Comparison of ENCODE assay signal across 24 cellular contexts in the genomic region with DNA sequence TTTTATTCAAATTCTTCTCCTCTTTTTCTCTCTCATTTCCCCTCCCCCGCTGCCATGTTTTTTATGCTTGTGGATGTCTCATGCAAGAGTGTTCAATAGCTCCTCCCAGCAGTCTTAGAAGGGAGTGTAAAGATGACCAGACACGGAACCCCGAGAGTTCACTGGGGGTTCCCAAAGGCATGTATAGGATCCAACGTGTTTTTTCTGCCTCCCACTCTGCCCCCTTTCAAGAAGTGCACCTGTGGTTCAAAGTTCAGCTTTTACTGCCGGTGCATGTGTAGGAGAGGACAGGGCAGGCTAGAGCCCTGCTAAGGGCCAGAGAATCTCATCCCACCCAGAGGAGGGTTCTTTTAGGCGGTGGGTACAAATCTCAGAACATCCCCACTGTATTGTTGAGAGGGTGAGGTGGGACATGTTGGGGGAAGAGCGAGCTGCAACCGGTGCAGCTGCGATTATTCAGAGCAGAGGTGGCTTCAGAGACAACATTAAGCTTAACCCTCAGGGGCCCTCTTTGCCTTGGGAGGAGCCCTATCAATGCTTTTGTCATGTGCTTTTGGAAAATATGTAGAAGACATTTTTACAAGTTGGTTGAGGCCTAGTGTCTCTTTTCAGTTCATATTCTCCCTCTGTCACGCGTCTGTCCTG. TPM values are rescaled to one million over a fixed set of nuclear protein-coding genes. Genes with fewer than 3 reads are reported as not detected.
DNase-seq lines count a peak whose midpoint lies in the region; ATAC-seq and TF ChIP-seq lines count a peak whose summit lies in the region.
"Had no signal": no experiment of that assay in that cellular context is flagged by ENCODE, and none has a peak within 500 bp of the region (broad histone marks: within the 10 kb centered on the region; RNA-seq: fewer than 3 reads in every experiment).

No MANE protein-coding gene starts in this region.

- H3K4me1 ChIP-seq in HAP-1 (peaks cover 45% of the 10 kb centered on the region), adipocyte (ENCODE audit: control insufficient read depth, insufficient read depth, low read length) (peaks cover 18% of the 10 kb centered on the region), liver (ENCODE audit: control insufficient read depth in 4 of 4, insufficient read depth in 4 of 4, low read length in 3 of 4) (peaks cover 0 to 22% (median 6%) of the 10 kb centered on the region in 4 donors), thyroid gland (peaks cover 0 to 23% of the 10 kb centered on the region in 2 donors)

- peak overlapping the region; percentile 24 for H3K9ac ChIP-seq in adipocyte (ENCODE audit: low read length)
- no peak overlapping the region for H3K9ac ChIP-seq in liver (ENCODE audit: low read depth in 1 of 2, low read length in 2 of 2)

- no peak for TF ChIP-seq CTCF in liver (IDR thresholded peaks at IDR 0.05; ENCODE audit: low read depth, low read length, missing input control)
- TF ChIP-seq CTCF in thyroid gland (IDR thresholded peaks at IDR 0.05), result no peak

- H3K36me3 ChIP-seq in HAP-1 (replicated peaks) (no peaks in the 10 kb centered on the region), adipocyte (ENCODE audit: control insufficient read depth, insufficient read depth, low read length, severe bottlenecking) (no peaks in the 10 kb centered on the region), liver (ENCODE audit: control insufficient read depth in 4 of 4, insufficient read depth in 3 of 4, low read depth in 1 of 4, low read length in 3 of 4) (no peaks in the 10 kb centered on the region), thyroid gland (no peaks in the 10 kb centered on the region)
- H3K36me3 ChIP-seq: lower lobe of right lung, spleen, upper lobe of right lung had no signal

- H3K27ac ChIP-seq in liver (ENCODE audit: low read depth in 1 of 2, low read length in 2 of 2) (no peak overlapping the region), thyroid gland (peak overlapping the region in 2 of 3 donors; percentile 31 to 48)
- H3K27ac ChIP-seq: lower lobe of right lung had no signal

- no peak for TF ChIP-seq POLR2A in thyroid gland (IDR thresholded peaks at IDR 0.05)

- H3K27me3 ChIP-seq in HAP-1 (ENCODE audit: low read depth) (no peaks in the 10 kb centered on the region), adipocyte (replicated peaks; ENCODE audit: control insufficient read depth, insufficient read depth, low read length) (no peaks in the 10 kb centered on the region), liver (ENCODE audit: control insufficient read depth in 4 of 4, insufficient read depth in 4 of 4, low read length in 3 of 4) (no peaks in the 10 kb centered on the region), thyroid gland (no peaks in the 10 kb centered on the region)
- H3K27me3 ChIP-seq: spleen, upper lobe of right lung had no signal

- H3K4me3 ChIP-seq in HAP-1 (no peak overlapping the region), adipocyte (ENCODE audit: low read length) (peak overlapping the region; percentile 66), liver (ENCODE audit: low read depth in 1 of 3, low read length in 3 of 3) (no peak overlapping the region), thyroid gland (replicated peaks in 1 of 3) (no peak overlapping the region)
- H3K4me3 ChIP-seq: lower lobe of right lung, upper lobe of right lung had no signal

- peak; percentile 45 to 69 for DNase-seq in HAP-1 (ENCODE audit: low spot score in 2 of 2)
- no peak for DNase-seq in adipocyte (ENCODE audit: low read depth)
- DNase-seq in thyroid gland, result no peak
- no peak for DNase-seq in activated T-helper 1 cell treated with anti-CD3 and anti-CD28 coated beads, Interleukin-12 subunit alpha, Interleukin-12 subunit beta, Interleukin-2, Interleukin-4 antibody, amounts not matched to agents 30 ng/mL and 10 ng/mL and 1 ng/mL, durations not matched to agents 14 hours and 24 hours and 36 hours (ENCODE audit: low spot score)
- DNase-seq in kidney tubule cell (ENCODE audit: low spot score), result no peak
- DNase-seq: activated CD4-positive, alpha-beta memory T cell treated with anti-CD3 and anti-CD28 coated beads, Interleukin-2, amount 10 ng/mL, durations not matched to agents 7 days and 5 days; activated CD4-positive, alpha-beta T cell treated with anti-CD3 and anti-CD28 coated beads for 1 hour; activated CD8-positive, alpha-beta memory T cell treated with anti-CD3 and anti-CD28 coated beads, Interleukin-2, amount 50 U/mL, for 48 hours; activated effector memory CD4-positive, alpha-beta T cell treated with Interleukin-2 at 50 U/mL for 16 hours; CD4-positive, alpha-beta T cell; DMS153; KBM-7; lower lobe of right lung; NCI-H1436 treated with DMSO at 0.1 percent for 48 hours; NCI-H446; right cardiac atrium; spleen; T-helper 17 cell; upper lobe of right lung had no signal

- peaks cover 7% of the 10 kb centered on the region for H3K27me3 Mint-ChIP-seq in activated T-helper 1 cell treated with anti-CD3 and anti-CD28 coated beads, Interleukin-12 subunit alpha, Interleukin-12 subunit beta, Interleukin-2, Interleukin-4 antibody, amounts not matched to agents 30 ng/mL and 10 ng/mL and 1 ng/mL, durations not matched to agents 14 hours and 24 hours and 36 hours (ENCODE audit: insufficient read depth)
- H3K27me3 Mint-ChIP-seq: activated CD4-positive, alpha-beta memory T cell treated with anti-CD3 and anti-CD28 coated beads, Interleukin-2, amount 10 ng/mL, durations not matched to agents 7 days and 5 days; CD4-positive, alpha-beta T cell had no signal

- no peaks in the 10 kb centered on the region for H3K9me3 Mint-ChIP-seq in activated T-helper 1 cell treated with anti-CD3 and anti-CD28 coated beads, Interleukin-12 subunit alpha, Interleukin-12 subunit beta, Interleukin-2, Interleukin-4 antibody, amounts not matched to agents 30 ng/mL and 10 ng/mL and 1 ng/mL, durations not matched to agents 14 hours and 24 hours and 36 hours
- H3K9me3 Mint-ChIP-seq: activated CD4-positive, alpha-beta memory T cell treated with anti-CD3 and anti-CD28 coated beads, Interleukin-2, amount 10 ng/mL, durations not matched to agents 7 days and 5 days; CD4-positive, alpha-beta T cell had no signal

- H3K36me3 Mint-ChIP-seq in activated T-helper 1 cell treated with anti-CD3 and anti-CD28 coated beads, Interleukin-12 subunit alpha, Interleukin-12 subunit beta, Interleukin-2, Interleukin-4 antibody, amounts not matched to agents 30 ng/mL and 10 ng/mL and 1 ng/mL, durations not matched to agents 14 hours and 24 hours and 36 hours (ENCODE audit: low read depth), result no peaks in the 10 kb centered on the region

- H3K27ac Mint-ChIP-seq in activated T-helper 1 cell treated with anti-CD3 and anti-CD28 coated beads, Interleukin-12 subunit alpha, Interleukin-12 subunit beta, Interleukin-2, Interleukin-4 antibody, amounts not matched to agents 30 ng/mL and 10 ng/mL and 1 ng/mL, durations not matched to agents 14 hours and 24 hours and 36 hours, result no peak overlapping the region
- H3K27ac Mint-ChIP-seq: activated CD4-positive, alpha-beta memory T cell treated with anti-CD3 and anti-CD28 coated beads, Interleukin-2, amount 10 ng/mL, durations not matched to agents 7 days and 5 days; CD4-positive, alpha-beta T cell had no signal

- no peak overlapping the region for H3K4me3 Mint-ChIP-seq in activated T-helper 1 cell treated with anti-CD3 and anti-CD28 coated beads, Interleukin-12 subunit alpha, Interleukin-12 subunit beta, Interleukin-2, Interleukin-4 antibody, amounts not matched to agents 30 ng/mL and 10 ng/mL and 1 ng/mL, durations not matched to agents 14 hours and 24 hours and 36 hours
- H3K4me3 Mint-ChIP-seq: activated CD4-positive, alpha-beta memory T cell treated with anti-CD3 and anti-CD28 coated beads, Interleukin-2, amount 10 ng/mL, durations not matched to agents 7 days and 5 days; CD4-positive, alpha-beta T cell; neural crest cell; T-helper 17 cell had no signal

- peaks cover 12% of the 10 kb centered on the region for H3K4me1 Mint-ChIP-seq in activated T-helper 1 cell treated with anti-CD3 and anti-CD28 coated beads, Interleukin-12 subunit alpha, Interleukin-12 subunit beta, Interleukin-2, Interleukin-4 antibody, amounts not matched to agents 30 ng/mL and 10 ng/mL and 1 ng/mL, durations not matched to agents 14 hours and 24 hours and 36 hours (ENCODE audit: low read depth)

- 68% methylated on average over 11 of the region's 11 CpGs for WGBS in liver
- WGBS in thyroid gland, 2 donors, result 70 to 83% methylated on average over 11 of the region's 11 CpGs

- no peak for TF ChIP-seq RAD21 in liver (IDR thresholded peaks at IDR 0.05)

- H3K9me3 ChIP-seq in HAP-1 (no peaks in the 10 kb centered on the region), adipocyte (ENCODE audit: control insufficient read depth, low read length) (no peaks in the 10 kb centered on the region), liver (ENCODE audit: control insufficient read depth in 4 of 4, low read length in 3 of 4) (no peaks in the 10 kb centered on the region), thyroid gland (no peaks in the 10 kb centered on the region)
- H3K9me3 ChIP-seq: lower lobe of right lung, spleen, upper lobe of right lung had no signal

- in situ Hi-C loops in HAP-1 (cut with MboI; ENCODE audit: low sequenced_read_pairs), result no loop called here

- intact Hi-C loops in thyroid gland (cut with DNase I), result no loop called here
- intact Hi-C loops in activated T-helper 1 cell treated with anti-CD3 and anti-CD28 coated beads, Interleukin-12 subunit alpha, Interleukin-12 subunit beta, Interleukin-2, Interleukin-4 antibody, amounts not matched to agents 30 ng/mL and 10 ng/mL and 1 ng/mL, durations not matched to agents 14 hours and 24 hours and 36 hours (cut with micrococcal nuclease), result no loop called here

- ATAC-seq in HG03460 (IDR thresholded peaks at IDR 0.05; ENCODE audit: unreplicated experiment), result no peak
- ATAC-seq: lower lobe of right lung, right cardiac atrium, SK-N-SH treated with all-trans-retinoic acid at 6 μM for 48 hours, T-helper 17 cell, upper lobe of right lung had no signal

RNA-seq across cellular contexts. Expression of a gene that starts 14.5 kb away (rescaled TPM):
- total RNA-seq in liver, result 100 to 1,000 TPM; 108 to 207 TPM
- 1,000 to 10,000 TPM in 1 of 2 donors, 100 to 1,000 TPM in 1; 399 to 1,047 TPM for polyA plus RNA-seq in liver
- total RNA-seq in thyroid gland, result 100 to 1,000 TPM; 342 to 807 (median 472) TPM
- 1,136 and 1,212 TPM in 2 replicates for total RNA-seq in activated T-helper 1 cell treated with anti-CD3 and anti-CD28 coated beads, Interleukin-12 subunit alpha, Interleukin-12 subunit beta, Interleukin-2, Interleukin-4 antibody, amounts not matched to agents 30 ng/mL and 10 ng/mL and 1 ng/mL, durations not matched to agents 14 hours and 24 hours and 36 hours

RNA-seq across cellular contexts. Expression of a gene that starts 51.0 kb away (rescaled TPM):
- total RNA-seq in liver (1 to 10 TPM; 5.0 to 9.0 TPM), thyroid gland (10 to 100 TPM; 17.5 to 30.0 (median 24.3) TPM)
- 1 to 10 TPM; 3.4 to 3.5 TPM for polyA plus RNA-seq in liver
- total RNA-seq in activated T-helper 1 cell treated with anti-CD3 and anti-CD28 coated beads, Interleukin-12 subunit alpha, Interleukin-12 subunit beta, Interleukin-2, Interleukin-4 antibody, amounts not matched to agents 30 ng/mL and 10 ng/mL and 1 ng/mL, durations not matched to agents 14 hours and 24 hours and 36 hours, result 8.3 and 8.4 TPM in 2 replicates

RNA-seq across cellular contexts. Expression of a gene that starts 52.3 kb away (rescaled TPM):
- total RNA-seq in liver, result 10 to 100 TPM in 1 of 2 donors, 1 to 10 TPM in 1; 8.0 to 12.7 TPM
- polyA plus RNA-seq in liver, result 10 to 100 TPM in 1 of 2 donors, 1 to 10 TPM in 1; 9.9 to 16.8 TPM
- 10 to 100 TPM in 2 of 4 donors, 1 to 10 TPM in 1, under 1 TPM in 1; 0.93 to 13.8 (median 6.2) TPM for total RNA-seq in thyroid gland
- 0.65 and 0.91 TPM in 2 replicates for total RNA-seq in activated T-helper 1 cell treated with anti-CD3 and anti-CD28 coated beads, Interleukin-12 subunit alpha, Interleukin-12 subunit beta, Interleukin-2, Interleukin-4 antibody, amounts not matched to agents 30 ng/mL and 10 ng/mL and 1 ng/mL, durations not matched to agents 14 hours and 24 hours and 36 hours
- total RNA-seq: activated CD4-positive, alpha-beta memory T cell treated with anti-CD3 and anti-CD28 coated beads, Interleukin-2, amount 10 ng/mL, durations not matched to agents 7 days and 5 days; CD4-positive, alpha-beta T cell; OCI-LY7; T-helper 17 cell had no signal

RNA-seq across cellular contexts. Expression of a gene that starts 58.0 kb away (rescaled TPM):
- 1 to 10 TPM; 6.3 to 9.5 TPM for total RNA-seq in liver
- polyA plus RNA-seq in liver, result 10 to 100 TPM in 1 of 2 donors, 1 to 10 TPM in 1; 7.0 to 18.7 TPM
- total RNA-seq in thyroid gland, result 1 to 10 TPM in 2 of 4 donors, under 1 TPM in 1, not detected in 1; 0.27 to 1.7 (median 1.4) TPM
- 4.0 and 4.7 TPM in 2 replicates for total RNA-seq in activated T-helper 1 cell treated with anti-CD3 and anti-CD28 coated beads, Interleukin-12 subunit alpha, Interleukin-12 subunit beta, Interleukin-2, Interleukin-4 antibody, amounts not matched to agents 30 ng/mL and 10 ng/mL and 1 ng/mL, durations not matched to agents 14 hours and 24 hours and 36 hours
- total RNA-seq: neural crest cell had no signal

Comparison
In these comparisons a context has a peak if more than half of its experiments do, and no peak if none do; other contexts are left out.
1. DNase-seq: peak in HAP-1 (2 of 2); none in adipocyte (single experiment), thyroid gland (0 of 2), activated T-helper 1 cell treated with anti-CD3 and anti-CD28 coated beads, Interleukin-12 subunit alpha, Interleukin-12 subunit beta, Interleukin-2, Interleukin-4 antibody, amounts not matched to agents 30 ng/mL and 10 ng/mL and 1 ng/mL, durations not matched to agents 14 hours and 24 hours and 36 hours (single experiment) and kidney tubule cell (single experiment).
2. H3K27ac ChIP-seq: peak in thyroid gland (2 of 3); none in liver (0 of 2).